ENCODE assay signal across 17 cellular contexts in the genomic region with DNA sequence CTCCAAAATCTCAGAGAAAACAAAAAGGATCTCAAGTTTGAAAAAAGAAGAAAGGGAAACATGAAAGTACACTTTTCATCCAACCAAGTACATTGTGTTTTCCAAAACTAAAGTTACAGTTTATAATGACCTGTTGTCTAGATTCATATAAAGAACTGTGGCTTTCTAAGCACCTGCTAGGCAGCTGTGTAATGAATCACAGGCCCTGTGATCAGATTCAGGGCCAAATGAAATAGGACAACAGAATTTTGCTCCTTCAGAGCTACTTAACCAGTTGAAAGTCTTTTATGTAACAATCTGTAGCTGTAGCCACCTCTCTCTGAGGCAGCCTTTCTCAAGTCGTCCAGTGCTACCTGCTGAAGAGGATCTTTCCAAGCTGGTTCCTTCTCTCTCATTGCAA.
A peak's percentile ranks its signal among the peaks of the same experiment; 100 is the strongest.
DNase-seq lines count a peak whose midpoint lies in the region; ATAC-seq and TF ChIP-seq lines count a peak whose summit lies in the region.
"Had no signal": no experiment of that assay in that cellular context is flagged by ENCODE, and none has a peak within 500 bp of the region (broad histone marks: within the 10 kb centered on the region; RNA-seq: fewer than 3 reads in every experiment).

No MANE protein-coding gene starts in this region.

- no peaks in the 10 kb centered on the region for H3K9me3 ChIP-seq in SJCRH30 (replicated peaks)
- H3K9me3 ChIP-seq: HAP-1 had no signal

- DNase-seq in LHCN-M2 (ENCODE audit: low read depth) (peak; percentile 46), SJCRH30 (peak in 1 of 2 experiments; percentile 42), endothelial cell (ENCODE audit: low spot score) (no peak), HUDEP-2 (lab: John Stamatoyannopoulos, UW; ENCODE audit: unreplicated experiment in 76 of 76) (no peak), NCI-H2196 treated with DMSO at 0.1 percent for 48 hours (lab: John Stamatoyannopoulos, UW; ENCODE audit: unreplicated experiment) (no peak), left ventricle myocardium superior (no peak)
- DNase-seq: C1 segment of cervical spinal cord; Calu3; CD4-positive, alpha-beta T cell; DMS 273 treated with DMSO at 0.1 percent for 48 hours; DMS79 treated with DMSO at 0.1 percent for 48 hours; EL; GOT3 had no signal

- peak overlapping the region; percentile 23; the same call in 1 of the 2 replicates for H3K27ac ChIP-seq in SJCRH30

- H3K36me3 ChIP-seq in SJCRH30 = no peaks in the 10 kb centered on the region
- H3K36me3 ChIP-seq: HAP-1 had no signal

- H3K4me3 Mint-ChIP-seq in endothelial cell (ENCODE audit: unreplicated experiment) (no peak overlapping the region), nephron (no peak overlapping the region)
- H3K4me3 Mint-ChIP-seq: B cell; CD4-positive, alpha-beta T cell had no signal

- H3K27me3 Mint-ChIP-seq in endothelial cell (ENCODE audit: unreplicated experiment) (no peaks in the 10 kb centered on the region), nephron (ENCODE audit: low read depth) (no peaks in the 10 kb centered on the region)
- H3K27me3 Mint-ChIP-seq: B cell; CD4-positive, alpha-beta T cell had no signal

- H3K4me3 ChIP-seq in SJCRH30 = no peak overlapping the region
- H3K4me3 ChIP-seq: HAP-1 had no signal

- no peaks in the 10 kb centered on the region for H3K27me3 ChIP-seq in SJCRH30

- peaks cover 8% of the 10 kb centered on the region for H3K4me1 Mint-ChIP-seq in endothelial cell (ENCODE audit: unreplicated experiment)
- peaks cover 13% of the 10 kb centered on the region for H3K4me1 Mint-ChIP-seq in nephron
- H3K4me1 Mint-ChIP-seq: B cell had no signal

- H3K27ac Mint-ChIP-seq in endothelial cell (ENCODE audit: unreplicated experiment) = peak overlapping the region; percentile 58
- H3K27ac Mint-ChIP-seq in nephron = peak overlapping the region in 2 of 3 experiments; percentile 44 to 77
- H3K27ac Mint-ChIP-seq: B cell; CD4-positive, alpha-beta T cell had no signal

- ATAC-seq in left ventricle myocardium superior = no peak
- ATAC-seq: HepG2 had no signal

- H3K9me3 Mint-ChIP-seq in endothelial cell (ENCODE audit: unreplicated experiment) (no peaks in the 10 kb centered on the region), nephron (no peaks in the 10 kb centered on the region)

- H3K36me3 Mint-ChIP-seq in endothelial cell (ENCODE audit: low read depth, unreplicated experiment) (no peaks in the 10 kb centered on the region), nephron (ENCODE audit: low read depth) (no peaks in the 10 kb centered on the region)

- H3K4me1 ChIP-seq in SJCRH30 = peaks cover 17% of the 10 kb centered on the region
- H3K4me1 ChIP-seq: HAP-1 had no signal

- no peak for TF ChIP-seq CTCF in endothelial cell (IDR thresholded peaks at IDR 0.05; ENCODE audit: unreplicated experiment)
- TF ChIP-seq CTCF in nephron (IDR thresholded peaks at IDR 0.05; ENCODE audit: unreplicated experiment in 3 of 3) = no peak

- intact Hi-C loops in left ventricle myocardium superior (cut with micrococcal nuclease) = no loop called here
